ENCODE assay signal across 17 cellular contexts in the genomic region with DNA sequence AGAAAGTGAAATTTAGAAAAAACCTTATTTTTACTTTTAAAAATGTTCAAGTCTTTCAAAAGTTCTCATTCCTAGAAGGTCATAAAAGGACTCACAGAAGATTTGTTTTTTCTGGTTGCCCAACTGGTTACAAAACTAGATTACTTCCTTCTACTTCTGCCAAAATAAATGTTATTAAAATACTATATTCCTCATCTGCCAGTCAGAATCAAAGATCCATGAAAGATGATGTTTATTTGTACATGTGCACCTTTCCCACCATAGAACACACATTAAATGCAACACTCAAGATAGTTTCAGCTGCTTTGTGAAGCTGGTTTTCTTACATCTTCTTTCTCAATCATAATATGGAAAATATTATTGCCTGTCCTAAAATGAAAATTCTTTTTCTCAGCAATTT.
"Had no signal": no experiment of that assay in that cellular context is flagged by ENCODE, and none has a peak within 500 bp of the region (broad histone marks: within the 10 kb centered on the region; RNA-seq: fewer than 3 reads in every experiment).

No MANE protein-coding gene starts in this region.

- H3K27me3 ChIP-seq: brain microvascular endothelial cell, ovary had no signal

- H3K4me1 Mint-ChIP-seq: activated CD4-positive, alpha-beta T cell treated with anti-CD3 and anti-CD28 coated beads, Interleukin-2, amount 10 ng/mL, durations not matched to agents 24 days and 14 days; activated naive CD8-positive, alpha-beta T cell treated with anti-CD3 and anti-CD28 coated beads, Interleukin-2, amount 10 ng/mL, durations not matched to agents 7 days and 5 days; activated T-helper 17 cell treated with anti-CD3 and anti-CD28 coated beads, Interleukin-2, amount 50 U/mL, for 72 hours; naive thymus-derived CD8-positive, alpha-beta T cell had no signal

- H3K27ac Mint-ChIP-seq: activated CD4-positive, alpha-beta T cell treated with anti-CD3 and anti-CD28 coated beads, Interleukin-2, amount 10 ng/mL, durations not matched to agents 24 days and 14 days; activated CD8-positive, alpha-beta T cell treated with anti-CD3 and anti-CD28 coated beads for 36 hours; activated naive CD8-positive, alpha-beta T cell treated with anti-CD3 and anti-CD28 coated beads, Interleukin-2, amount 10 ng/mL, durations not matched to agents 7 days and 5 days; activated T-helper 17 cell treated with anti-CD3 and anti-CD28 coated beads, Interleukin-2, amount 50 U/mL, for 72 hours; naive thymus-derived CD8-positive, alpha-beta T cell had no signal

- H3K27ac ChIP-seq: brain microvascular endothelial cell, lower lobe of right lung, ovary had no signal

- DNase-seq: activated CD4-positive, alpha-beta T cell treated with anti-CD3 and anti-CD28 coated beads, Interleukin-2, amount 10 ng/mL, durations not matched to agents 24 days and 14 days; activated CD8-positive, alpha-beta T cell treated with anti-CD3 and anti-CD28 coated beads for 36 hours; activated naive CD4-positive, alpha-beta T cell treated with Interleukin-2 at 50 U/mL for 16 hours; activated naive CD8-positive, alpha-beta T cell treated with anti-CD3 and anti-CD28 coated beads, Interleukin-2, amount 10 ng/mL, durations not matched to agents 7 days and 5 days; activated T-cell treated with anti-CD3 and anti-CD28 coated beads, Interleukin-2, amount 50 U/mL, for 1 hour; brain microvascular endothelial cell; effector CD4-positive, alpha-beta T cell; lower lobe of right lung; naive thymus-derived CD8-positive, alpha-beta T cell; ovary; stimulated activated CD4-positive, alpha-beta T cell treated with anti-CD3 and anti-CD28 coated beads, Interleukin-12 subunit alpha, Interleukin-12 subunit beta, amount 100 ng/mL, for 4 hours; stimulated activated CD4-positive, alpha-beta T cell treated with anti-CD3 and anti-CD28 coated beads, Interleukin-1b, Interleukin-23, amount 100 ng/mL, for 48 hours; stimulated activated CD8-positive, alpha-beta memory T cell treated with anti-CD3 and anti-CD28 coated beads, Interleukin-4, amount 100 ng/mL, for 48 hours; stimulated activated naive CD4-positive, alpha-beta T cell; T-helper 1 cell; T1000 had no signal

- H3K27me3 Mint-ChIP-seq: activated CD4-positive, alpha-beta T cell treated with anti-CD3 and anti-CD28 coated beads, Interleukin-2, amount 10 ng/mL, durations not matched to agents 24 days and 14 days; activated CD8-positive, alpha-beta T cell treated with anti-CD3 and anti-CD28 coated beads for 36 hours; activated naive CD8-positive, alpha-beta T cell treated with anti-CD3 and anti-CD28 coated beads, Interleukin-2, amount 10 ng/mL, durations not matched to agents 7 days and 5 days had no signal

- H3K9me3 Mint-ChIP-seq: activated CD4-positive, alpha-beta T cell treated with anti-CD3 and anti-CD28 coated beads, Interleukin-2, amount 10 ng/mL, durations not matched to agents 24 days and 14 days; activated CD8-positive, alpha-beta T cell treated with anti-CD3 and anti-CD28 coated beads for 36 hours; activated naive CD8-positive, alpha-beta T cell treated with anti-CD3 and anti-CD28 coated beads, Interleukin-2, amount 10 ng/mL, durations not matched to agents 7 days and 5 days; activated T-helper 17 cell treated with anti-CD3 and anti-CD28 coated beads, Interleukin-2, amount 50 U/mL, for 72 hours had no signal

- ATAC-seq: activated CD8-positive, alpha-beta T cell treated with anti-CD3 and anti-CD28 coated beads for 36 hours; activated T-helper 17 cell treated with anti-CD3 and anti-CD28 coated beads, Interleukin-2, amount 50 U/mL, for 72 hours; naive thymus-derived CD8-positive, alpha-beta T cell had no signal

- H3K36me3 Mint-ChIP-seq: activated naive CD8-positive, alpha-beta T cell treated with anti-CD3 and anti-CD28 coated beads, Interleukin-2, amount 10 ng/mL, durations not matched to agents 7 days and 5 days; naive thymus-derived CD8-positive, alpha-beta T cell had no signal

- H3K4me3 Mint-ChIP-seq: activated CD4-positive, alpha-beta T cell treated with anti-CD3 and anti-CD28 coated beads, Interleukin-2, amount 10 ng/mL, durations not matched to agents 24 days and 14 days; activated CD8-positive, alpha-beta T cell treated with anti-CD3 and anti-CD28 coated beads for 36 hours; activated naive CD8-positive, alpha-beta T cell treated with anti-CD3 and anti-CD28 coated beads, Interleukin-2, amount 10 ng/mL, durations not matched to agents 7 days and 5 days; activated T-helper 17 cell treated with anti-CD3 and anti-CD28 coated beads, Interleukin-2, amount 50 U/mL, for 72 hours; naive thymus-derived CD8-positive, alpha-beta T cell had no signal

- H3K9me3 ChIP-seq: lower lobe of right lung, ovary had no signal

- H3K4me3 ChIP-seq: lower lobe of right lung, ovary had no signal

- H3K36me3 ChIP-seq: brain microvascular endothelial cell, lower lobe of right lung, ovary had no signal
